ENCODE assay signal across 8 cellular contexts in genomic region chr1:116910379-116911165, GRCh38. TPM values are rescaled to one million over a fixed set of nuclear protein-coding genes. Genes with fewer than 3 reads are reported as not detected.
DNase-seq lines count a peak whose midpoint lies in the region; ATAC-seq and TF ChIP-seq lines count a peak whose summit lies in the region.

No MANE protein-coding gene starts in this region.

- peaks cover 11% of the 10 kb centered on the region for H3K4me1 ChIP-seq in CD8-positive, alpha-beta memory T cell (ENCODE audit: insufficient read depth, low read length)
- H3K4me1 ChIP-seq in osteoblast (ENCODE audit: insufficient read depth, low read length), result no peaks in the 10 kb centered on the region
- peaks cover 46% of the 10 kb centered on the region for H3K4me1 ChIP-seq in vagina

- CTCF ChIA-PET in CD8-positive, alpha-beta memory T cell (lab: Charles Lee), result interaction anchor here (1.2 kb wide), 1 partner anchor 25 kb away, joined by 3 read pairs; no protein-coding TSS in a partner anchor

- POLR2A ChIA-PET in CD8-positive, alpha-beta memory T cell (lab: Charles Lee), result no interaction called here

- TF ChIP-seq CTCF in fibroblast of mammary gland (conservative IDR thresholded peaks at IDR 0.05; ENCODE audit: control insufficient read depth, insufficient read depth, low read depth, low read length) (no peak), osteoblast (IDR thresholded peaks at IDR 0.05; ENCODE audit: extremely low read depth, low read depth, low read length) (no peak), vagina (IDR thresholded peaks at IDR 0.05) (no peak)

- H3K9me3 Mint-ChIP-seq in CD8-positive, alpha-beta memory T cell, result no peaks in the 10 kb centered on the region

- peaks cover 4 to 5% (median 5%) of the 10 kb centered on the region in 3 donors for H3K4me1 Mint-ChIP-seq in CD8-positive, alpha-beta memory T cell

- H3K4me3 ChIP-seq in CD8-positive, alpha-beta memory T cell (ENCODE audit: low read length), result peak overlapping the region; percentile 47
- H3K4me3 ChIP-seq in MG63 (peak overlapping the region; percentile 83), fibroblast of mammary gland (ENCODE audit: control insufficient read depth, low read depth, low read length) (peak overlapping the region; percentile 47), osteoblast (ENCODE audit: insufficient read depth, low read length) (peak overlapping the region; percentile 63), vagina (peak overlapping the region; percentile 61 to 66)

- peaks cover 2 to 17% of the 10 kb centered on the region in 2 donors for H3K27me3 Mint-ChIP-seq in CD8-positive, alpha-beta memory T cell

- no peaks in the 10 kb centered on the region for H4K20me1 ChIP-seq in osteoblast (ENCODE audit: insufficient read depth, low read length)

- peak; percentile 22 to 50 (median 30) for DNase-seq in CD8-positive, alpha-beta memory T cell
- DNase-seq in MG63 (peak; percentile 47), activated T-cell treated with anti-CD3 and anti-CD28 coated beads for 24 hours (ENCODE audit: low read depth) (peak; percentile 32), fibroblast of mammary gland (ENCODE audit: low read depth) (no peak), osteoblast (ENCODE audit: insufficient read length, low spot score, missing footprints) (peak; percentile 77), vagina (ENCODE audit: extremely low spot score in 2 of 2) (peak; percentile 81 to 84), MV-4-11 (lab: John Stamatoyannopoulos, UW) (no peak)

- H3K27me3 ChIP-seq in CD8-positive, alpha-beta memory T cell (ENCODE audit: insufficient read depth, low read length, poor library complexity, severe bottlenecking), result no peaks in the 10 kb centered on the region
- H3K27me3 ChIP-seq in MG63 (no peaks in the 10 kb centered on the region), osteoblast (ENCODE audit: insufficient read depth, low read length) (peaks cover 14% of the 10 kb centered on the region), vagina (no peaks in the 10 kb centered on the region)

- no peak for ATAC-seq in HG03520 (IDR thresholded peaks at IDR 0.05; ENCODE audit: unreplicated experiment)

- no peaks in the 10 kb centered on the region for H3K36me3 ChIP-seq in CD8-positive, alpha-beta memory T cell (ENCODE audit: insufficient read depth, low read length)
- no peaks in the 10 kb centered on the region for H3K36me3 ChIP-seq in MG63
- H3K36me3 ChIP-seq in osteoblast (ENCODE audit: insufficient read depth, low read length), result no peaks in the 10 kb centered on the region
- no peaks in the 10 kb centered on the region for H3K36me3 ChIP-seq in vagina

- no peak overlapping the region for H3K4me3 Mint-ChIP-seq in CD8-positive, alpha-beta memory T cell

- peak overlapping the region; percentile 25 for H3K27ac ChIP-seq in CD8-positive, alpha-beta memory T cell (ENCODE audit: low read depth, low read length)
- no peak overlapping the region for H3K27ac ChIP-seq in osteoblast (ENCODE audit: low read depth, low read length)
- H3K27ac ChIP-seq in vagina, result peak overlapping the region; percentile 84

- H3K27ac Mint-ChIP-seq in CD8-positive, alpha-beta memory T cell, result no peak overlapping the region

- no peak for TF ChIP-seq POLR2A in vagina (IDR thresholded peaks at IDR 0.05)

- intact Hi-C loops in vagina (cut with DNase I), result no loop called here

- no peaks in the 10 kb centered on the region for H3K79me2 ChIP-seq in osteoblast (ENCODE audit: insufficient read depth, low read length)

- H2AFZ ChIP-seq in osteoblast (ENCODE audit: low read length), result peak overlapping the region; percentile 73

- H3K9me3 ChIP-seq in CD8-positive, alpha-beta memory T cell (ENCODE audit: low read length), result no peaks in the 10 kb centered on the region
- H3K9me3 ChIP-seq in MG63 (no peaks in the 10 kb centered on the region), osteoblast (ENCODE audit: low read depth, low read length) (no peaks in the 10 kb centered on the region), vagina (no peaks in the 10 kb centered on the region)

- H3K4me2 ChIP-seq in osteoblast (ENCODE audit: insufficient read depth, low read length), result peak overlapping the region; percentile 66

- H3K36me3 Mint-ChIP-seq in CD8-positive, alpha-beta memory T cell, result no peaks in the 10 kb centered on the region

RNA-seq across cellular contexts. Expression of gene PTGFRN, which starts 0.9 kb away (rescaled TPM):
- total RNA-seq in CD8-positive, alpha-beta memory T cell, result 1 to 10 TPM; 6.1 to 6.5 TPM
- polyA plus RNA-seq in CD8-positive, alpha-beta memory T cell, result 0.39 TPM
- total RNA-seq in MG63 (2014; rRNA removed; shearing (Covaris generic); ENCODE audit: low replicate concordance), result 35.6 and 56.6 TPM in 2 replicates
- total RNA-seq in osteoblast, result 40.2 and 52.7 TPM in 2 replicates
- total RNA-seq in vagina, result 52.8 TPM

Comparison
In these comparisons a context has a peak if more than half of its experiments do, and no peak if none do; other contexts are left out.
1. DNase-seq: peak in CD8-positive, alpha-beta memory T cell (5 of 5), MG63 (single experiment), activated T-cell treated with anti-CD3 and anti-CD28 coated beads for 24 hours (single experiment), osteoblast (single experiment) and vagina (2 of 2); none in fibroblast of mammary gland (single experiment) and MV-4-11 (single experiment).
2. Peak in every context shown above with its lines, with median percentiles within 50 percentile points of each other: H3K4me3 ChIP-seq.